In the genomic region with DNA sequence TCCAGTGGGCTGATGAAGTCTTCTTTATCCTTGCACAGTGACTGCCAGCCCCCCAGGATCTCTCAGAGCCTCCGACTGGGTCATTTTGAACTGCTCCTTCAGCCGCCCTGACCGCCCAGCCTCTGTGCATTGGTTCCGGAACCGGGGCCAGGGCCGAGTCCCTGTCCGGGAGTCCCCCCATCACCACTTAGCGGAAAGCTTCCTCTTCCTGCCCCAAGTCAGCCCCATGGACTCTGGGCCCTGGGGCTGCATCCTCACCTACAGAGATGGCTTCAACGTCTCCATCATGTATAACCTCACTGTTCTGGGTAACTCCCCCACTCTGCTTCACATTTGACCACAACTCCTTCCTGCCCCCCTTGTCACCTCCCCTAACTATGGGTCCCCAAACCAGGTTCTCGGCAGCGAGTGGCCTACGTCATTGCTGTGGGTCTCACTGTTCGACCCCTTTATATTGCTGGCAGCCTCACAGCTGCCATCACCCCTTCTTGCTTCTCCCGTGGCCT, we compare ENCODE assay signal across 14 cellular contexts. TPM values are rescaled to one million over a fixed set of nuclear protein-coding genes. Genes with fewer than 3 reads are reported as not detected.
DNase-seq lines count a peak whose midpoint lies in the region; ATAC-seq and TF ChIP-seq lines count a peak whose summit lies in the region.
"Had no signal": no experiment of that assay in that cellular context is flagged by ENCODE, and none has a peak within 500 bp of the region (broad histone marks: within the 10 kb centered on the region; RNA-seq: fewer than 3 reads in every experiment).

No MANE protein-coding gene starts in this region.

- H3K4me3 ChIP-seq in breast epithelium (no peak overlapping the region), muscle layer of duodenum (ENCODE audit: low read depth in 1 of 2, low read length in 2 of 2) (no peak overlapping the region), vagina (no peak overlapping the region), BE2C (ENCODE audit: low read depth, low read length) (no peak overlapping the region)

- H3K36me3 Mint-ChIP-seq in MCF 10A (ENCODE audit: insufficient read depth, unreplicated experiment) = peaks cover 13% of the 10 kb centered on the region
- peaks cover 76% of the 10 kb centered on the region for H3K36me3 Mint-ChIP-seq in activated T-helper 2 cell treated with anti-CD3 and anti-CD28 coated beads, Interferon-gamma antibody, Interleukin-2, Interleukin-4, amounts not matched to agents 10 μg/mL and 5 μg/mL and 100 μg/mL, durations not matched to agents 14 hours and 24 hours and 36 hours (ENCODE audit: low read depth)

- peak overlapping the region; percentile 31 for H3K27ac Mint-ChIP-seq in MCF 10A (ENCODE audit: low read depth, unreplicated experiment)
- peak overlapping the region; percentile 54 for H3K27ac Mint-ChIP-seq in activated T-helper 2 cell treated with anti-CD3 and anti-CD28 coated beads, Interferon-gamma antibody, Interleukin-2, Interleukin-4, amounts not matched to agents 10 μg/mL and 5 μg/mL and 100 μg/mL, durations not matched to agents 14 hours and 24 hours and 36 hours

- CTCF ChIA-PET in MCF 10A (lab: Yijun Ruan, JAX) = interaction anchor here (0.5 to 5.5 kb wide), 5 partner anchors 8 to 351 kb away, joined by 3 to 43 read pairs (median 3); partner anchors contain the start of genes COPS7A, MLF2 and PTMS

- peaks cover 32% of the 10 kb centered on the region for H3K4me1 Mint-ChIP-seq in MCF 10A (ENCODE audit: insufficient read depth, unreplicated experiment)
- H3K4me1 Mint-ChIP-seq in activated T-helper 2 cell treated with anti-CD3 and anti-CD28 coated beads, Interferon-gamma antibody, Interleukin-2, Interleukin-4, amounts not matched to agents 10 μg/mL and 5 μg/mL and 100 μg/mL, durations not matched to agents 14 hours and 24 hours and 36 hours (ENCODE audit: low read depth) = peaks cover 69% of the 10 kb centered on the region

- POLR2A ChIA-PET in MCF 10A (lab: Yijun Ruan, JAX) = interaction anchor here (1.1 kb wide), 2 partner anchors 21 to 22 kb away, joined by 3 to 4 read pairs; partner anchors contain the start of gene MLF2

- no peak overlapping the region for H3K4me3 Mint-ChIP-seq in MCF 10A (ENCODE audit: unreplicated experiment)
- H3K4me3 Mint-ChIP-seq in activated T-helper 2 cell treated with anti-CD3 and anti-CD28 coated beads, Interferon-gamma antibody, Interleukin-2, Interleukin-4, amounts not matched to agents 10 μg/mL and 5 μg/mL and 100 μg/mL, durations not matched to agents 14 hours and 24 hours and 36 hours (ENCODE audit: low read depth) = peak overlapping the region; percentile 78

- ATAC-seq in HG03135 (IDR thresholded peaks at IDR 0.05; ENCODE audit: unreplicated experiment) = no peak

- H3K27me3 ChIP-seq in breast epithelium (no peaks in the 10 kb centered on the region), muscle layer of duodenum (ENCODE audit: low read depth, low read length) (no peaks in the 10 kb centered on the region), vagina (no peaks in the 10 kb centered on the region), BE2C (no peaks in the 10 kb centered on the region)

- DNase-seq in MCF 10A (ENCODE audit: unreplicated experiment) (no peak), breast epithelium (ENCODE audit: low spot score in 2 of 2) (no peak), vagina (ENCODE audit: extremely low spot score in 2 of 2) (no peak), NCI-H146 treated with DMSO at 0.1 percent for 48 hours (lab: John Stamatoyannopoulos, UW; ENCODE audit: unreplicated experiment) (no peak), BE2C (no peak)
- no peak for DNase-seq in activated T-helper 2 cell treated with anti-CD3 and anti-CD28 coated beads, Interferon-gamma antibody, Interleukin-2, Interleukin-4, amounts not matched to agents 10 μg/mL and 5 μg/mL and 100 μg/mL, durations not matched to agents 14 hours and 24 hours and 36 hours (ENCODE audit: low spot score)
- DNase-seq: cerebellar nuclear complex, NCI-H1436 treated with DMSO at 0.1 percent for 48 hours had no signal

- H3K36me3 ChIP-seq in breast epithelium (no peaks in the 10 kb centered on the region), muscle layer of duodenum (ENCODE audit: control insufficient read depth in 1 of 2, insufficient read depth in 2 of 2, low read length in 2 of 2) (peaks cover 4 to 18% of the 10 kb centered on the region in 2 donors), vagina (peaks cover 0 to 16% of the 10 kb centered on the region in 2 donors), BE2C (peaks cover 21% of the 10 kb centered on the region)

- H3K27ac ChIP-seq in breast epithelium (no peak overlapping the region), muscle layer of duodenum (ENCODE audit: low read length) (peak overlapping the region; percentile 16), vagina (peak overlapping the region; percentile 2)
- H3K27ac ChIP-seq: parathyroid adenoma, RWPE1 had no signal

- no TSS peak for BruUV-seq in MCF 10A (replicated peaks; lab: Mats Ljungman, UMichigan)

- H3K27me3 Mint-ChIP-seq in MCF 10A (ENCODE audit: insufficient read depth, unreplicated experiment) = no peaks in the 10 kb centered on the region
- H3K27me3 Mint-ChIP-seq in activated T-helper 2 cell treated with anti-CD3 and anti-CD28 coated beads, Interferon-gamma antibody, Interleukin-2, Interleukin-4, amounts not matched to agents 10 μg/mL and 5 μg/mL and 100 μg/mL, durations not matched to agents 14 hours and 24 hours and 36 hours (ENCODE audit: low read depth) = no peaks in the 10 kb centered on the region

- intact Hi-C loops in MCF 10A (cut with micrococcal nuclease) (loop anchor here (5.0 kb wide), 1 partner anchor 207 kb away; the partner anchor contains the start of gene NOP2), breast epithelium (cut with DNase I; ENCODE audit: low total_unique reads) (no loop called here), vagina (cut with DNase I) (loop anchor here (5.0 kb wide), 1 partner anchor 37 kb away; no protein-coding TSS in a partner anchor)
- intact Hi-C loops in activated T-helper 2 cell treated with anti-CD3 and anti-CD28 coated beads, Interferon-gamma antibody, Interleukin-2, Interleukin-4, amounts not matched to agents 10 μg/mL and 5 μg/mL and 100 μg/mL, durations not matched to agents 14 hours and 24 hours and 36 hours (cut with micrococcal nuclease) = loop anchor here (5.0 kb wide), 1 partner anchor 52 kb away; the partner anchor contains the start of gene COPS7A

- TF ChIP-seq CTCF in MCF 10A (IDR thresholded peaks at IDR 0.05; ENCODE audit: unreplicated experiment) = no peak
- no peak for TF ChIP-seq CTCF in breast epithelium (IDR thresholded peaks at IDR 0.05)
- TF ChIP-seq CTCF in vagina (IDR thresholded peaks at IDR 0.05) = no peak
- TF ChIP-seq CTCF in BE2C (IDR thresholded peaks at IDR 0.05; ENCODE audit: low read depth, low read length) = no peak

- no peak for TF ChIP-seq POLR2A in breast epithelium (IDR thresholded peaks at IDR 0.05)
- no peak for TF ChIP-seq POLR2A in vagina (IDR thresholded peaks at IDR 0.05)

- H3K4me1 ChIP-seq in breast epithelium = peaks cover 0 to 7% of the 10 kb centered on the region in 2 donors
- H3K4me1 ChIP-seq in muscle layer of duodenum (ENCODE audit: control insufficient read depth in 1 of 2, insufficient read depth in 2 of 2, low read length in 2 of 2) = peaks cover 11 to 48% of the 10 kb centered on the region in 2 donors
- peaks cover 35% of the 10 kb centered on the region for H3K4me1 ChIP-seq in vagina
- peaks cover 25% of the 10 kb centered on the region for H3K4me1 ChIP-seq in BE2C

- no peaks in the 10 kb centered on the region for H3K9me3 ChIP-seq in breast epithelium
- H3K9me3 ChIP-seq in muscle layer of duodenum (ENCODE audit: control insufficient read depth in 1 of 2, low read length in 2 of 2) = no peaks in the 10 kb centered on the region
- no peaks in the 10 kb centered on the region for H3K9me3 ChIP-seq in vagina
- H3K9me3 ChIP-seq in BE2C = no peaks in the 10 kb centered on the region

- no peaks in the 10 kb centered on the region for H3K9me3 Mint-ChIP-seq in MCF 10A (ENCODE audit: unreplicated experiment)
- H3K9me3 Mint-ChIP-seq in activated T-helper 2 cell treated with anti-CD3 and anti-CD28 coated beads, Interferon-gamma antibody, Interleukin-2, Interleukin-4, amounts not matched to agents 10 μg/mL and 5 μg/mL and 100 μg/mL, durations not matched to agents 14 hours and 24 hours and 36 hours = no peaks in the 10 kb centered on the region

RNA-seq across cellular contexts. Expression of gene LAG3, which starts 2.3 kb away (rescaled TPM):
- total RNA-seq in MCF 10A (2022) = 0.58 and 1.0 TPM in 2 replicates
- 1 to 10 TPM in 1 of 3 donors, under 1 TPM in 2; 0.44 to 1.3 (median 0.80) TPM for total RNA-seq in breast epithelium
- total RNA-seq in activated T-helper 2 cell treated with anti-CD3 and anti-CD28 coated beads, Interferon-gamma antibody, Interleukin-2, Interleukin-4, amounts not matched to agents 10 μg/mL and 5 μg/mL and 100 μg/mL, durations not matched to agents 14 hours and 24 hours and 36 hours = 215 and 223 TPM in 2 replicates
- total RNA-seq in vagina = 10.3 TPM
- 2.0 TPM for polyA plus RNA-seq in BE2C (2012; ENCODE audit: insufficient read depth, insufficient read length, low read depth)
- total RNA-seq: epithelial cell of proximal tubule had no signal

RNA-seq across cellular contexts. Expression of gene PTMS, which starts 8.4 kb away (rescaled TPM):
- total RNA-seq in MCF 10A (2022) (242 and 284 TPM in 2 replicates), breast epithelium (100 to 1,000 TPM in 1 of 3 donors, 10 to 100 TPM in 2; 70.9 to 101 (median 85.8) TPM), vagina (132 TPM)
- total RNA-seq in activated T-helper 2 cell treated with anti-CD3 and anti-CD28 coated beads, Interferon-gamma antibody, Interleukin-2, Interleukin-4, amounts not matched to agents 10 μg/mL and 5 μg/mL and 100 μg/mL, durations not matched to agents 14 hours and 24 hours and 36 hours = 235 and 262 TPM in 2 replicates
- polyA plus RNA-seq in BE2C (2012; ENCODE audit: insufficient read depth, insufficient read length, low read depth) = 888 TPM

RNA-seq across cellular contexts. Expression of gene CD4, which starts 14.7 kb away (rescaled TPM):
- total RNA-seq in MCF 10A (2022) (not detected in 2 replicates), breast epithelium (10 to 100 TPM in 2 of 3 donors, 1 to 10 TPM in 1; 5.9 to 29.0 (median 11.0) TPM), vagina (14.2 TPM)
- total RNA-seq in activated T-helper 2 cell treated with anti-CD3 and anti-CD28 coated beads, Interferon-gamma antibody, Interleukin-2, Interleukin-4, amounts not matched to agents 10 μg/mL and 5 μg/mL and 100 μg/mL, durations not matched to agents 14 hours and 24 hours and 36 hours = 354 and 368 TPM in 2 replicates
- polyA plus RNA-seq in BE2C (2012; ENCODE audit: insufficient read depth, insufficient read length, low read depth) = 0.52 TPM
- total RNA-seq: lung microvascular endothelial cell had no signal

RNA-seq across cellular contexts. Expression of gene MLF2, which starts 21.7 kb away (rescaled TPM):
- total RNA-seq in MCF 10A (2022) (151 and 162 TPM in 2 replicates), breast epithelium (100 to 1,000 TPM; 130 to 168 (median 159) TPM), vagina (150 TPM)
- total RNA-seq in activated T-helper 2 cell treated with anti-CD3 and anti-CD28 coated beads, Interferon-gamma antibody, Interleukin-2, Interleukin-4, amounts not matched to agents 10 μg/mL and 5 μg/mL and 100 μg/mL, durations not matched to agents 14 hours and 24 hours and 36 hours = 162 and 172 TPM in 2 replicates
- polyA plus RNA-seq in BE2C (2012; ENCODE audit: insufficient read depth, insufficient read length, low read depth) = 486 TPM

RNA-seq across cellular contexts. Expression of gene GPR162, which starts 47.0 kb away (rescaled TPM):
- total RNA-seq in MCF 10A (2022) (not detected in 2 replicates), breast epithelium (1 to 10 TPM; 2.6 to 4.2 (median 4.1) TPM), vagina (3.2 TPM)
- total RNA-seq in activated T-helper 2 cell treated with anti-CD3 and anti-CD28 coated beads, Interferon-gamma antibody, Interleukin-2, Interleukin-4, amounts not matched to agents 10 μg/mL and 5 μg/mL and 100 μg/mL, durations not matched to agents 14 hours and 24 hours and 36 hours = 0.11 and 0.30 TPM in 2 replicates
- 210 TPM for polyA plus RNA-seq in BE2C (2012; ENCODE audit: insufficient read depth, insufficient read length, low read depth)

Comparison
In these comparisons a context has a peak if more than half of its experiments do, and no peak if none do; other contexts are left out.
1. H3K27ac ChIP-seq: peak in muscle layer of duodenum (single experiment) and vagina (single experiment); none in breast epithelium (0 of 2).
2. RNA of gene LAG3, which starts 2.3 kb away (total RNA-seq): 215 to 223 TPM in activated T-helper 2 cell treated with anti-CD3 and anti-CD28 coated beads, Interferon-gamma antibody, Interleukin-2, Interleukin-4, amounts not matched to agents 10 μg/mL and 5 μg/mL and 100 μg/mL, durations not matched to agents 14 hours and 24 hours and 36 hours; 10.3 TPM in vagina (single experiment), 0.44 to 1.3 TPM in breast epithelium and 0.58 to 1.0 TPM in MCF 10A; every median in the first group is over 10 times any median in the second.
3. RNA of gene CD4, which starts 14.7 kb away (total RNA-seq): 354 to 368 TPM in activated T-helper 2 cell treated with anti-CD3 and anti-CD28 coated beads, Interferon-gamma antibody, Interleukin-2, Interleukin-4, amounts not matched to agents 10 μg/mL and 5 μg/mL and 100 μg/mL, durations not matched to agents 14 hours and 24 hours and 36 hours; 14.2 TPM in vagina (single experiment), 5.9 to 29.0 TPM in breast epithelium and not detected in MCF 10A; every median in the first group is over 10 times any median in the second.